In the genomic region with DNA sequence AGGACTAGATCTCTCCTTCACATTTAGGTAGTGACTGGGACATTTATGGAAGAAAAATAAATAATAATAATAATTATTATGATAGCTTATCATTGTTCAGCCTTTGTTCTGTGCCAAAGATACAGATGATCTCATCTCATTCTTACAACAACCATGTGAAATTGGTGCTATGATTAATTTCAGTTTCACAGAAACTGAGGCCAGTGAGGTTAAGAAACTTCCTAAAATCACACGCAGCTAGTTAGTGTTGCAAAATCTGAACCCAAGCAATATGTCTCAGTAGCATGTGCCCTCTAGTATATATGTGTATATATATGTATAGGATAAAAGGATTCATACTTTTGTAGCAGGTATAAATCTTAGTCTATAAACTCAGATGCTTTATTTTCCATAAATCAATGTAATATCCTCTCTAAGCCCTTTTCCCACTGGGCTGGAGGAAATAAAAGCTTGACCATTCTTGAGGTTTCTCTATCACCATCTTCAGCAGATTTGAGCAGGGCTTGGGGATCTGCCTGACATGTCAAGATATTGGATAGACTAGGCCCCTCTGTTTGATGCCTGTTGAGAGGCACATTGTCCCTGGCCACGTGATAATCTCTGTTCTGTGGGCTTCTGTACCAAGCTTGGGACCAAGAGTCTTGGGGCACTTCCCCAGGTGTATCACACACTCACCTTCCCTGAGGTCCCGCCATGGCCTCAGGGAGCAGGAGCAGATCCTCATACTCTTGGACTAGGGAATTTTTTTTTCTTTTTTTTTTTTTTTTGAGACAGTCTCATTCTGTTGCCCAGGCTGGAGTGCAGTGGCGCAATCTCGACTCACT, we compare ENCODE assay signal across 1 cellular context.
A peak's percentile ranks its signal among the peaks of the same experiment; 100 is the strongest.
TF ChIP-seq lines count a peak whose summit lies in the region.

No MANE protein-coding gene starts in this region.

TF ChIP-seq in GM12878, 131 proteins besides CTCF, POLR2A, EP300 and RAD21 (continued from another document and continues in another):
- no peak for TF ChIP-seq FOS (IDR thresholded peaks at IDR 0.05; ENCODE audit: borderline replicate concordance, extremely low read depth, insufficient read length)
- no peak for TF ChIP-seq ZBED1 (IDR thresholded peaks at IDR 0.05; ENCODE audit: borderline replicate concordance)
- TF ChIP-seq NR2F1 (conservative IDR thresholded peaks at IDR 0.05): 0 out of 2 replicates have a peak, but pooled peaks have one; percentile 41
- no peak for TF ChIP-seq HDGF (IDR thresholded peaks at IDR 0.05)
- peak; percentile 30 for TF ChIP-seq BCL3 (IDR thresholded peaks at IDR 0.05; ENCODE audit: borderline replicate concordance, insufficient read depth, low read depth, low read length, poor library complexity, severe bottlenecking)
- no peak for TF ChIP-seq NFYA (IDR thresholded peaks at IDR 0.05; ENCODE audit: borderline replicate concordance, low read depth, low read length)
- TF ChIP-seq, protein P1, sequence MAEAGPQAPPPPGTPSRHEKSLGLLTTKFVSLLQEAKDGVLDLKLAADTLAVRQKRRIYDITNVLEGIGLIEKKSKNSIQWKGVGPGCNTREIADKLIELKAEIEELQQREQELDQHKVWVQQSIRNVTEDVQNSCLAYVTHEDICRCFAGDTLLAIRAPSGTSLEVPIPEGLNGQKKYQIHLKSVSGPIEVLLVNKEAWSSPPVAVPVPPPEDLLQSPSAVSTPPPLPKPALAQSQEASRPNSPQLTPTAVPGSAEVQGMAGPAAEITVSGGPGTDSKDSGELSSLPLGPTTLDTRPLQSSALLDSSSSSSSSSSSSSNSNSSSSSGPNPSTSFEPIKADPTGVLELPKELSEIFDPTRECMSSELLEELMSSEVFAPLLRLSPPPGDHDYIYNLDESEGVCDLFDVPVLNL (IDR thresholded peaks at IDR 0.05; ENCODE audit: low read depth, low read length): no peak
- TF ChIP-seq MAX (IDR thresholded peaks at IDR 0.05; ENCODE audit: low read depth, low read length): no peak
- TF ChIP-seq KDM1A (IDR thresholded peaks at IDR 0.05; ENCODE audit: borderline replicate concordance): no peak
- TF ChIP-seq, protein P2, sequence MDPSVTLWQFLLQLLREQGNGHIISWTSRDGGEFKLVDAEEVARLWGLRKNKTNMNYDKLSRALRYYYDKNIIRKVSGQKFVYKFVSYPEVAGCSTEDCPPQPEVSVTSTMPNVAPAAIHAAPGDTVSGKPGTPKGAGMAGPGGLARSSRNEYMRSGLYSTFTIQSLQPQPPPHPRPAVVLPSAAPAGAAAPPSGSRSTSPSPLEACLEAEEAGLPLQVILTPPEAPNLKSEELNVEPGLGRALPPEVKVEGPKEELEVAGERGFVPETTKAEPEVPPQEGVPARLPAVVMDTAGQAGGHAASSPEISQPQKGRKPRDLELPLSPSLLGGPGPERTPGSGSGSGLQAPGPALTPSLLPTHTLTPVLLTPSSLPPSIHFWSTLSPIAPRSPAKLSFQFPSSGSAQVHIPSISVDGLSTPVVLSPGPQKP (IDR thresholded peaks at IDR 0.05; ENCODE audit: low read depth, low read length): no peak
- no peak for TF ChIP-seq ZSCAN29 (IDR thresholded peaks at IDR 0.05)
- no peak for TF ChIP-seq EZH2 (IDR thresholded peaks at IDR 0.05; ENCODE audit: borderline replicate concordance, control insufficient read depth, low read depth, low read length)
- TF ChIP-seq KAT2A (conservative IDR thresholded peaks at IDR 0.05; ENCODE audit: control insufficient read depth, low read depth, low read length): no peak
- no peak for TF ChIP-seq CREB1 (IDR thresholded peaks at IDR 0.05; ENCODE audit: low read depth)
- TF ChIP-seq MTA2 (IDR thresholded peaks at IDR 0.05; ENCODE audit: low read depth): peak; percentile 80
- TF ChIP-seq SMARCA5 (IDR thresholded peaks at IDR 0.05): no peak
- TF ChIP-seq HDAC2 (IDR thresholded peaks at IDR 0.05): no peak
- TF ChIP-seq, protein P3, sequence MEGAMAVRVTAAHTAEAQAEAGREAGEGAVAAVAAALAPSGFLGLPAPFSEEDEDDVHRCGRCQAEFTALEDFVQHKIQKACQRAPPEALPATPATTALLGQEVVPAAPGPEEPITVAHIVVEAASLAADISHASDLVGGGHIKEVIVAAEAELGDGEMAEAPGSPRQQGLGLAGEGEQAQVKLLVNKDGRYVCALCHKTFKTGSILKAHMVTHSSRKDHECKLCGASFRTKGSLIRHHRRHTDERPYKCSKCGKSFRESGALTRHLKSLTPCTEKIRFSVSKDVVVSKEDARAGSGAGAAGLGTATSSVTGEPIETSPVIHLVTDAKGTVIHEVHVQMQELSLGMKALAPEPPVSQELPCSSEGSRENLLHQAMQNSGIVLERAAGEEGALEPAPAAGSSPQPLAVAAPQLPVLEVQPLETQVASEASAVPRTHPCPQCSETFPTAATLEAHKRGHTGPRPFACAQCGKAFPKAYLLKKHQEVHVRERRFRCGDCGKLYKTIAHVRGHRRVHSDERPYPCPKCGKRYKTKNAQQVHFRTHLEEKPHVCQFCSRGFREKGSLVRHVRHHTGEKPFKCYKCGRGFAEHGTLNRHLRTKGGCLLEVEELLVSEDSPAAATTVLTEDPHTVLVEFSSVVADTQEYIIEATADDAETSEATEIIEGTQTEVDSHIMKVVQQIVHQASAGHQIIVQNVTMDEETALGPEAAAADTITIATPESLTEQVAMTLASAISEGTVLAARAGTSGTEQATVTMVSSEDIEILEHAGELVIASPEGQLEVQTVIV (IDR thresholded peaks at IDR 0.05; ENCODE audit: borderline replicate concordance, partially characterized antibody): no peak
- TF ChIP-seq NFIC (IDR thresholded peaks at IDR 0.05; ENCODE audit: low read depth, low read length): peak; percentile 42; the same call in 1 of the 2 replicates
- TF ChIP-seq YBX1 (IDR thresholded peaks at IDR 0.05): no peak
- no peak for TF ChIP-seq SKIL (IDR thresholded peaks at IDR 0.05; ENCODE audit: low read depth, poor library complexity, severe bottlenecking)
- 0 out of 2 replicates have a peak, but pooled peaks have one; percentile 24 for TF ChIP-seq EED (IDR thresholded peaks at IDR 0.05; ENCODE audit: low read depth)
- TF ChIP-seq, protein P4, sequence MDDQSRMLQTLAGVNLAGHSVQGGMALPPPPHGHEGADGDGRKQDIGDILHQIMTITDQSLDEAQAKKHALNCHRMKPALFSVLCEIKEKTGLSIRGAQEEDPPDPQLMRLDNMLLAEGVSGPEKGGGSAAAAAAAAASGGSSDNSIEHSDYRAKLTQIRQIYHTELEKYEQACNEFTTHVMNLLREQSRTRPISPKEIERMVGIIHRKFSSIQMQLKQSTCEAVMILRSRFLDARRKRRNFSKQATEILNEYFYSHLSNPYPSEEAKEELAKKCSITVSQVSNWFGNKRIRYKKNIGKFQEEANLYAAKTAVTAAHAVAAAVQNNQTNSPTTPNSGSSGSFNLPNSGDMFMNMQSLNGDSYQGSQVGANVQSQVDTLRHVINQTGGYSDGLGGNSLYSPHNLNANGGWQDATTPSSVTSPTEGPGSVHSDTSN (IDR thresholded peaks at IDR 0.05; ENCODE audit: insufficient replicate concordance, low read depth, low read length): no peak
- no peak for TF ChIP-seq MEF2B (IDR thresholded peaks at IDR 0.05; ENCODE audit: partially characterized antibody, poor library complexity, severe bottlenecking)
- no peak for TF ChIP-seq NBN (IDR thresholded peaks at IDR 0.05)
- TF ChIP-seq, protein P5, sequence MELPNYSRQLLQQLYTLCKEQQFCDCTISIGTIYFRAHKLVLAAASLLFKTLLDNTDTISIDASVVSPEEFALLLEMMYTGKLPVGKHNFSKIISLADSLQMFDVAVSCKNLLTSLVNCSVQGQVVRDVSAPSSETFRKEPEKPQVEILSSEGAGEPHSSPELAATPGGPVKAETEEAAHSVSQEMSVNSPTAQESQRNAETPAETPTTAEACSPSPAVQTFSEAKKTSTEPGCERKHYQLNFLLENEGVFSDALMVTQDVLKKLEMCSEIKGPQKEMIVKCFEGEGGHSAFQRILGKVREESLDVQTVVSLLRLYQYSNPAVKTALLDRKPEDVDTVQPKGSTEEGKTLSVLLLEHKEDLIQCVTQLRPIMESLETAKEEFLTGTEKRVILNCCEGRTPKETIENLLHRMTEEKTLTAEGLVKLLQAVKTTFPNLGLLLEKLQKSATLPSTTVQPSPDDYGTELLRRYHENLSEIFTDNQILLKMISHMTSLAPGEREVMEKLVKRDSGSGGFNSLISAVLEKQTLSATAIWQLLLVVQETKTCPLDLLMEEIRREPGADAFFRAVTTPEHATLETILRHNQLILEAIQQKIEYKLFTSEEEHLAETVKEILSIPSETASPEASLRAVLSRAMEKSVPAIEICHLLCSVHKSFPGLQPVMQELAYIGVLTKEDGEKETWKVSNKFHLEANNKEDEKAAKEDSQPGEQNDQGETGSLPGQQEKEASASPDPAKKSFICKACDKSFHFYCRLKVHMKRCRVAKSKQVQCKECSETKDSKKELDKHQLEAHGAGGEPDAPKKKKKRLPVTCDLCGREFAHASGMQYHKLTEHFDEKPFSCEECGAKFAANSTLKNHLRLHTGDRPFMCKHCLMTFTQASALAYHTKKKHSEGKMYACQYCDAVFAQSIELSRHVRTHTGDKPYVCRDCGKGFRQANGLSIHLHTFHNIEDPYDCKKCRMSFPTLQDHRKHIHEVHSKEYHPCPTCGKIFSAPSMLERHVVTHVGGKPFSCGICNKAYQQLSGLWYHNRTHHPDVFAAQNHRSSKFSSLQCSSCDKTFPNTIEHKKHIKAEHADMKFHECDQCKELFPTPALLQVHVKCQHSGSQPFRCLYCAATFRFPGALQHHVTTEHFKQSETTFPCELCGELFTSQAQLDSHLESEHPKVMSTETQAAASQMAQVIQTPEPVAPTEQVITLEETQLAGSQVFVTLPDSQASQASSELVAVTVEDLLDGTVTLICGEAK (IDR thresholded peaks at IDR 0.05; ENCODE audit: borderline replicate concordance): no peak
- TF ChIP-seq, protein P6, sequence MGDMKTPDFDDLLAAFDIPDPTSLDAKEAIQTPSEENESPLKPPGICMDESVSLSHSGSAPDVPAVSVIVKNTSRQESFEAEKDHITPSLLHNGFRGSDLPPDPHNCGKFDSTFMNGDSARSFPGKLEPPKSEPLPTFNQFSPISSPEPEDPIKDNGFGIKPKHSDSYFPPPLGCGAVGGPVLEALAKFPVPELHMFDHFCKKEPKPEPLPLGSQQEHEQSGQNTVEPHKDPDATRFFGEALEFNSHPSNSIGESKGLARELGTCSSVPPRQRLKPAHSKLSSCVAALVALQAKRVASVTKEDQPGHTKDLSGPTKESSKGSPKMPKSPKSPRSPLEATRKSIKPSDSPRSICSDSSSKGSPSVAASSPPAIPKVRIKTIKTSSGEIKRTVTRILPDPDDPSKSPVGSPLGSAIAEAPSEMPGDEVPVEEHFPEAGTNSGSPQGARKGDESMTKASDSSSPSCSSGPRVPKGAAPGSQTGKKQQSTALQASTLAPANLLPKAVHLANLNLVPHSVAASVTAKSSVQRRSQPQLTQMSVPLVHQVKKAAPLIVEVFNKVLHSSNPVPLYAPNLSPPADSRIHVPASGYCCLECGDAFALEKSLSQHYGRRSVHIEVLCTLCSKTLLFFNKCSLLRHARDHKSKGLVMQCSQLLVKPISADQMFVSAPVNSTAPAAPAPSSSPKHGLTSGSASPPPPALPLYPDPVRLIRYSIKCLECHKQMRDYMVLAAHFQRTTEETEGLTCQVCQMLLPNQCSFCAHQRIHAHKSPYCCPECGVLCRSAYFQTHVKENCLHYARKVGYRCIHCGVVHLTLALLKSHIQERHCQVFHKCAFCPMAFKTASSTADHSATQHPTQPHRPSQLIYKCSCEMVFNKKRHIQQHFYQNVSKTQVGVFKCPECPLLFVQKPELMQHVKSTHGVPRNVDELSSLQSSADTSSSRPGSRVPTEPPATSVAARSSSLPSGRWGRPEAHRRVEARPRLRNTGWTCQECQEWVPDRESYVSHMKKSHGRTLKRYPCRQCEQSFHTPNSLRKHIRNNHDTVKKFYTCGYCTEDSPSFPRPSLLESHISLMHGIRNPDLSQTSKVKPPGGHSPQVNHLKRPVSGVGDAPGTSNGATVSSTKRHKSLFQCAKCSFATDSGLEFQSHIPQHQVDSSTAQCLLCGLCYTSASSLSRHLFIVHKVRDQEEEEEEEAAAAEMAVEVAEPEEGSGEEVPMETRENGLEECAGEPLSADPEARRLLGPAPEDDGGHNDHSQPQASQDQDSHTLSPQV (IDR thresholded peaks at IDR 0.05): no peak
- no peak for TF ChIP-seq LARP7 (IDR thresholded peaks at IDR 0.05)
- no peak for TF ChIP-seq CHD2 (IDR thresholded peaks at IDR 0.05; ENCODE audit: borderline replicate concordance, low read depth, low read length)
- TF ChIP-seq, protein P7, sequence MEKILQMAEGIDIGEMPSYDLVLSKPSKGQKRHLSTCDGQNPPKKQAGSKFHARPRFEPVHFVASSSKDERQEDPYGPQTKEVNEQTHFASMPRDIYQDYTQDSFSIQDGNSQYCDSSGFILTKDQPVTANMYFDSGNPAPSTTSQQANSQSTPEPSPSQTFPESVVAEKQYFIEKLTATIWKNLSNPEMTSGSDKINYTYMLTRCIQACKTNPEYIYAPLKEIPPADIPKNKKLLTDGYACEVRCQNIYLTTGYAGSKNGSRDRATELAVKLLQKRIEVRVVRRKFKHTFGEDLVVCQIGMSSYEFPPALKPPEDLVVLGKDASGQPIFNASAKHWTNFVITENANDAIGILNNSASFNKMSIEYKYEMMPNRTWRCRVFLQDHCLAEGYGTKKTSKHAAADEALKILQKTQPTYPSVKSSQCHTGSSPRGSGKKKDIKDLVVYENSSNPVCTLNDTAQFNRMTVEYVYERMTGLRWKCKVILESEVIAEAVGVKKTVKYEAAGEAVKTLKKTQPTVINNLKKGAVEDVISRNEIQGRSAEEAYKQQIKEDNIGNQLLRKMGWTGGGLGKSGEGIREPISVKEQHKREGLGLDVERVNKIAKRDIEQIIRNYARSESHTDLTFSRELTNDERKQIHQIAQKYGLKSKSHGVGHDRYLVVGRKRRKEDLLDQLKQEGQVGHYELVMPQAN (conservative IDR thresholded peaks at IDR 0.05): no peak
- TF ChIP-seq RCOR1 (conservative IDR thresholded peaks at IDR 0.05; ENCODE audit: low read depth, low read length): no peak
- TF ChIP-seq TCF3 (IDR thresholded peaks at IDR 0.05; ENCODE audit: borderline replicate concordance, insufficient read depth, low read depth, low read length): no peak
- TF ChIP-seq GATAD2B (conservative IDR thresholded peaks at IDR 0.05; ENCODE audit: low read depth): no peak
